Comparison of ENCODE assay signal across 1 cellular context in genomic region chr16:53098526-53099317, GRCh38.
A peak's percentile ranks its signal among the peaks of the same experiment; 100 is the strongest.
TF ChIP-seq lines count a peak whose summit lies in the region.

No MANE protein-coding gene starts in this region.

TF ChIP-seq in GM12878, 131 proteins besides CTCF, POLR2A, EP300 and RAD21 (continued from another document and continues in another):
- no peak for TF ChIP-seq PKNOX1 (IDR thresholded peaks at IDR 0.05)
- TF ChIP-seq BHLHE40 (IDR thresholded peaks at IDR 0.05; ENCODE audit: borderline replicate concordance in 1 of 2, low read depth in 2 of 2, low read length in 1 of 2), result peak in 1 of 2 experiments; percentile 39; a peak in 1 of 4 replicates
- no peak for TF ChIP-seq E2F4 (IDR thresholded peaks at IDR 0.05; ENCODE audit: low read depth, low read length)
- peak; percentile 91 for TF ChIP-seq SPI1 (IDR thresholded peaks at IDR 0.05; ENCODE audit: borderline replicate concordance, insufficient read depth, low read depth, low read length)
- peak; percentile 79 for TF ChIP-seq PML (IDR thresholded peaks at IDR 0.05; ENCODE audit: low read length)
- TF ChIP-seq TCF7 (IDR thresholded peaks at IDR 0.05; ENCODE audit: borderline replicate concordance), result no peak
- no peak for TF ChIP-seq ZNF24 (IDR thresholded peaks at IDR 0.05)
- 0 out of 2 replicates have a peak, but pooled peaks have one; percentile 25 for TF ChIP-seq RBBP5 (conservative IDR thresholded peaks at IDR 0.05)
- TF ChIP-seq SUPT20H (IDR thresholded peaks at IDR 0.05; ENCODE audit: borderline replicate concordance, control insufficient read depth, low read depth, low read length), result no peak
- no peak for TF ChIP-seq CREM (IDR thresholded peaks at IDR 0.05; ENCODE audit: low read depth)
- TF ChIP-seq SMAD1 (IDR thresholded peaks at IDR 0.05; ENCODE audit: low read depth, partially characterized antibody), result no peak
- TF ChIP-seq NR2C1 (IDR thresholded peaks at IDR 0.05), result no peak
- 0 out of 2 replicates have a peak, but pooled peaks have one; percentile 1 for TF ChIP-seq REST (IDR thresholded peaks at IDR 0.05; ENCODE audit: low read depth, low read length)
- TF ChIP-seq YY1 (IDR thresholded peaks at IDR 0.05; ENCODE audit: low read depth, low read length), result 0 out of 2 replicates have a peak, but pooled peaks have one; percentile 25
- TF ChIP-seq BACH1 (IDR thresholded peaks at IDR 0.05; ENCODE audit: borderline replicate concordance), result 0 out of 2 replicates have a peak, but pooled peaks have one; percentile 7
- no peak for TF ChIP-seq ZBTB40 (IDR thresholded peaks at IDR 0.05; ENCODE audit: borderline replicate concordance)
- TF ChIP-seq ASH2L (IDR thresholded peaks at IDR 0.05; ENCODE audit: borderline replicate concordance, low read depth), result peak; percentile 84; the same call in 1 of the 2 replicates
- TF ChIP-seq STAT3 (IDR thresholded peaks at IDR 0.05; ENCODE audit: low read depth, low read length), result no peak
- TF ChIP-seq CREB1 (IDR thresholded peaks at IDR 0.05; ENCODE audit: low read depth), result peak; percentile 24; the same call in 1 of the 2 replicates
- TF ChIP-seq DPF2 (IDR thresholded peaks at IDR 0.05), result peak; percentile 94
- TF ChIP-seq RUNX3 (IDR thresholded peaks at IDR 0.05; ENCODE audit: low read length), result peak; percentile 51
- TF ChIP-seq ZBED1 (IDR thresholded peaks at IDR 0.05; ENCODE audit: borderline replicate concordance), result peak; percentile 65; the same call in 1 of the 2 replicates
- TF ChIP-seq IKZF2 (IDR thresholded peaks at IDR 0.05), result peak; percentile 57 to 80
- TF ChIP-seq LARP7 (IDR thresholded peaks at IDR 0.05), result peak; percentile 30; the same call in 1 of the 2 replicates
- peak; percentile 21; the same call in 1 of the 2 replicates for TF ChIP-seq CBFB (IDR thresholded peaks at IDR 0.05; ENCODE audit: low read depth)
- peak in 1 of 2 experiments; percentile 92; a peak in 2 of 3 replicates for TF ChIP-seq EGR1 (IDR thresholded peaks at IDR 0.05; ENCODE audit: borderline replicate concordance in 1 of 2, low read depth in 2 of 2, low read length in 2 of 2)
- TF ChIP-seq CHD2 (IDR thresholded peaks at IDR 0.05; ENCODE audit: borderline replicate concordance, low read depth, low read length), result no peak
- peak; percentile 50; the same call in 1 of the 2 replicates for TF ChIP-seq MXI1 (IDR thresholded peaks at IDR 0.05; ENCODE audit: low read depth, low read length)
- TF ChIP-seq TCF12 (IDR thresholded peaks at IDR 0.05; ENCODE audit: low read depth, low read length), result peak; percentile 99
- TF ChIP-seq ETV6 (conservative IDR thresholded peaks at IDR 0.05 in 1 of 2, IDR thresholded peaks at IDR 0.05 in 1 of 2; ENCODE audit: borderline replicate concordance in 1 of 2, low read depth in 1 of 2), result peak in 1 of 2 experiments; percentile 80; a peak in 2 of 4 replicates
- peak in 1 of 2 experiments; percentile 22; a peak in 1 of 4 replicates for TF ChIP-seq SRF (IDR thresholded peaks at IDR 0.05; ENCODE audit: low read depth in 2 of 2, low read length in 2 of 2)
- no peak for TF ChIP-seq STAT1 (conservative IDR thresholded peaks at IDR 0.05)
- TF ChIP-seq ZSCAN29 (IDR thresholded peaks at IDR 0.05), result 0 out of 2 replicates have a peak, but pooled peaks have one; percentile 25
- peak; percentile 29 for TF ChIP-seq KLF5 (IDR thresholded peaks at IDR 0.05; ENCODE audit: partially characterized antibody)
- TF ChIP-seq IRF4 (IDR thresholded peaks at IDR 0.05; ENCODE audit: low read depth, low read length), result peak; percentile 45; the same call in 1 of the 2 replicates
- no peak for TF ChIP-seq IRF5 (IDR thresholded peaks at IDR 0.05; ENCODE audit: borderline replicate concordance)
- TF ChIP-seq SMAD5 (IDR thresholded peaks at IDR 0.05; ENCODE audit: low read depth), result no peak
- TF ChIP-seq CHD1 (IDR thresholded peaks at IDR 0.05; ENCODE audit: low read depth, low read length), result no peak
- TF ChIP-seq ZNF217 (IDR thresholded peaks at IDR 0.05), result 0 out of 2 replicates have a peak, but pooled peaks have one; percentile 23
- TF ChIP-seq NBN (IDR thresholded peaks at IDR 0.05), result peak; percentile 87
- peak; percentile 45 for TF ChIP-seq JUNB (IDR thresholded peaks at IDR 0.05)
- TF ChIP-seq EED (IDR thresholded peaks at IDR 0.05; ENCODE audit: low read depth), result peak; percentile 87
- peak; percentile 35 for TF ChIP-seq ATF7 (IDR thresholded peaks at IDR 0.05; ENCODE audit: low read depth)
- peak; percentile 62; the same call in 1 of the 2 replicates for TF ChIP-seq GATAD2B (conservative IDR thresholded peaks at IDR 0.05; ENCODE audit: low read depth)
- TF ChIP-seq SIN3A (IDR thresholded peaks at IDR 0.05; ENCODE audit: low read depth, low read length), result 0 out of 2 replicates have a peak, but pooled peaks have one; percentile 11
- TF ChIP-seq ZNF687 (IDR thresholded peaks at IDR 0.05), result peak; percentile 53; the same call in 1 of the 2 replicates
- peak; percentile 54 for TF ChIP-seq BCL3 (IDR thresholded peaks at IDR 0.05; ENCODE audit: borderline replicate concordance, insufficient read depth, low read depth, low read length, poor library complexity, severe bottlenecking)
- no peak for TF ChIP-seq USF2 (IDR thresholded peaks at IDR 0.05; ENCODE audit: borderline replicate concordance, low read depth, low read length)
- TF ChIP-seq TCF3 (IDR thresholded peaks at IDR 0.05; ENCODE audit: borderline replicate concordance, insufficient read depth, low read depth, low read length), result peak; percentile 92
